In the genomic region with DNA sequence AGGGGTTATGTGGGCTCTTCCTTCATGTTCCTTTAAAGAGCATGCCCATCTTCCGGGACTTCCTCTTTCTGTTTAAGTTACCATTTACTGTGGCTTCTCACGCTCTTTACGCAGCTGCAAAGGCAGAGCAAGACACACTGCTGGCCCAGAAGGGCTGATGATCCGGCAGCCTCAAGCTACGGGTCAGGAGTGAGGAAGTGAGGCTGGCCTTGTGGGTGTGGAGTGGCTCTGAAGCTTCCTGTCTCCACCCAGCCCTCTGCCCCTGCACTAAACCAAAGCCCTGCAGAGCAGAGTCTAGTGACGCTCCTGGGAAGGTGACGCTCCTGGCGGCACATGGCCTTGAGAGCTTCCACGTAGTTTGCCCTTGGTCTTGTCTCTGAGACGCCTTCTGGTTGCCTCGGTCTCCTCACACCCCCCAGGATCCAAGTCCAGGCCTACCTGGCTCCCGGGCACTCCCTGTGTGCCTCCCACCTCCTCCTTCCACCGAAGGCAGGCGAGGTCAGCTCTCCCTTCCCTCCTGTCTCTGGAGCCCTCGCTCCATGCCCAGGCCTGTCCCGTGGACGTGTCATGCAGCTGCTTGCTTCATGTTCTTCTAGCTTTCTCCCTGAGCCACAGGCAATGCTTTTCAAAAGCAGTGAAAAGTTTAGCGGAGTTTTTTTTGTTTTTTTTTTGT, we compare ENCODE assay signal across 8 cellular contexts. TPM values are rescaled to one million over a fixed set of nuclear protein-coding genes. Genes with fewer than 3 reads are reported as not detected.
DNase-seq lines count a peak whose midpoint lies in the region; ATAC-seq and TF ChIP-seq lines count a peak whose summit lies in the region.

No MANE protein-coding gene starts in this region.

- peak overlapping the region; percentile 95 for H3K27ac ChIP-seq in CD4-positive, CD25-positive, alpha-beta regulatory T cell (ENCODE audit: insufficient read depth, low read length, poor library complexity, severe bottlenecking)
- H3K27ac ChIP-seq in Karpas-422 (ENCODE audit: low read length) (no peak overlapping the region), right atrium auricular region (peak overlapping the region in 1 of 2 donors; percentile 12)

- H3K9ac ChIP-seq in Karpas-422 (ENCODE audit: low read length): no peak overlapping the region

- peak overlapping the region; percentile 47 for H3K4me3 ChIP-seq in CD4-positive, CD25-positive, alpha-beta regulatory T cell (ENCODE audit: low read depth, low read length)
- H3K4me3 ChIP-seq in Karpas-422 (ENCODE audit: low read length) (no peak overlapping the region), right atrium auricular region (no peak overlapping the region)

- H3K79me2 ChIP-seq in Karpas-422 (ENCODE audit: low read length): no peaks in the 10 kb centered on the region

- peaks cover 34% of the 10 kb centered on the region for H3K36me3 Mint-ChIP-seq in CD4-positive, CD25-positive, alpha-beta regulatory T cell
- peaks cover 7% of the 10 kb centered on the region for H3K36me3 Mint-ChIP-seq in activated T-cell treated with anti-CD3 and anti-CD28 coated beads, Interleukin-2, amount 50 U/mL, for 24 hours (ENCODE audit: low read depth)

- no peaks in the 10 kb centered on the region for H4K20me1 ChIP-seq in Karpas-422 (ENCODE audit: insufficient read depth, low read depth, low read length)

- H3K27me3 Mint-ChIP-seq in CD4-positive, CD25-positive, alpha-beta regulatory T cell: no peaks in the 10 kb centered on the region
- no peaks in the 10 kb centered on the region for H3K27me3 Mint-ChIP-seq in activated T-cell treated with anti-CD3 and anti-CD28 coated beads, Interleukin-2, amount 50 U/mL, for 24 hours

- peak overlapping the region; percentile 99 to 100 (median 99) for H3K27ac Mint-ChIP-seq in CD4-positive, CD25-positive, alpha-beta regulatory T cell
- H3K27ac Mint-ChIP-seq in activated T-cell treated with anti-CD3 and anti-CD28 coated beads, Interleukin-2, amount 50 U/mL, for 24 hours: peak overlapping the region; percentile 96

- H2AFZ ChIP-seq in Karpas-422 (ENCODE audit: low read length): peak overlapping the region; percentile 63; the same call in 1 of the 2 replicates

- peak overlapping the region; percentile 80 to 93 (median 86) for H3K4me3 Mint-ChIP-seq in CD4-positive, CD25-positive, alpha-beta regulatory T cell
- peak overlapping the region; percentile 60 for H3K4me3 Mint-ChIP-seq in activated T-cell treated with anti-CD3 and anti-CD28 coated beads, Interleukin-2, amount 50 U/mL, for 24 hours

- H3K9me2 ChIP-seq in Karpas-422 (replicated peaks; ENCODE audit: insufficient read depth, low read length): no peaks in the 10 kb centered on the region

- peaks cover 0 to 9% (median 0%) of the 10 kb centered on the region in 7 donors for H3K9me3 Mint-ChIP-seq in CD4-positive, CD25-positive, alpha-beta regulatory T cell
- peaks cover 4% of the 10 kb centered on the region for H3K9me3 Mint-ChIP-seq in activated T-cell treated with anti-CD3 and anti-CD28 coated beads, Interleukin-2, amount 50 U/mL, for 24 hours

- no peak for TF ChIP-seq CTCF in right atrium auricular region (IDR thresholded peaks at IDR 0.05)

- peak; percentile 71 to 97 (median 84) for DNase-seq in CD4-positive, CD25-positive, alpha-beta regulatory T cell
- DNase-seq in Karpas-422 (peak; percentile 59), right atrium auricular region (ENCODE audit: low spot score) (peak; percentile 76), amniotic stem cell (lab: John Stamatoyannopoulos, UW) (no peak), NCI-H524 (lab: John Stamatoyannopoulos, UW) (no peak)
- DNase-seq in activated T-cell treated with anti-CD3 and anti-CD28 coated beads, Interleukin-2, amount 50 U/mL, for 24 hours: peak; percentile 82
- DNase-seq in stimulated activated CD4-positive, alpha-beta T cell treated with anti-CD3 and anti-CD28 coated beads, Interleukin-4, amount 100 ng/mL, for 24 hours: peak; percentile 70

- ATAC-seq in CD4-positive, CD25-positive, alpha-beta regulatory T cell (ENCODE audit: low read depth in 2 of 2): peak; percentile 91 to 92
- ATAC-seq in GM21515 (IDR thresholded peaks at IDR 0.05; ENCODE audit: unreplicated experiment): peak; percentile 91

- peaks cover 50 to 96% (median 74%) of the 10 kb centered on the region in 4 donors for H3K4me1 Mint-ChIP-seq in CD4-positive, CD25-positive, alpha-beta regulatory T cell
- peaks cover 83% of the 10 kb centered on the region for H3K4me1 Mint-ChIP-seq in activated T-cell treated with anti-CD3 and anti-CD28 coated beads, Interleukin-2, amount 50 U/mL, for 24 hours (ENCODE audit: low read depth)

- H3K4me2 ChIP-seq in Karpas-422 (ENCODE audit: low read depth, low read length, poor library complexity, severe bottlenecking): no peak overlapping the region

- H3K4me1 ChIP-seq in CD4-positive, CD25-positive, alpha-beta regulatory T cell (ENCODE audit: control insufficient read depth, insufficient read depth, low read length, poor library complexity, severe bottlenecking): peaks cover 88% of the 10 kb centered on the region
- H3K4me1 ChIP-seq in Karpas-422 (ENCODE audit: low read length): peaks cover 7% of the 10 kb centered on the region
- H3K4me1 ChIP-seq in right atrium auricular region: peaks cover 0 to 9% of the 10 kb centered on the region in 2 donors

- no peaks in the 10 kb centered on the region for H3K9me3 ChIP-seq in CD4-positive, CD25-positive, alpha-beta regulatory T cell (ENCODE audit: control insufficient read depth in 2 of 2, low read length in 2 of 2)
- no peaks in the 10 kb centered on the region for H3K9me3 ChIP-seq in Karpas-422 (ENCODE audit: low read length)
- no peaks in the 10 kb centered on the region for H3K9me3 ChIP-seq in right atrium auricular region

- H3K36me3 ChIP-seq in CD4-positive, CD25-positive, alpha-beta regulatory T cell (ENCODE audit: control insufficient read depth, insufficient read depth, low read length): peaks cover 23% of the 10 kb centered on the region
- H3K36me3 ChIP-seq in Karpas-422 (ENCODE audit: insufficient read depth, low read length) (no peaks in the 10 kb centered on the region), right atrium auricular region (no peaks in the 10 kb centered on the region)

- H3K27me3 ChIP-seq in CD4-positive, CD25-positive, alpha-beta regulatory T cell (ENCODE audit: control insufficient read depth, insufficient read depth, low read length): no peaks in the 10 kb centered on the region
- H3K27me3 ChIP-seq in Karpas-422 (ENCODE audit: low read length) (no peaks in the 10 kb centered on the region), right atrium auricular region (no peaks in the 10 kb centered on the region)

RNA-seq across cellular contexts. Expression of a gene that starts 50.3 kb away (rescaled TPM):
- total RNA-seq in CD4-positive, CD25-positive, alpha-beta regulatory T cell: 407 TPM
- polyA plus RNA-seq in CD4-positive, CD25-positive, alpha-beta regulatory T cell: 100 to 1,000 TPM; 103 to 176 (median 129) TPM
- not detected in 2 replicates for total RNA-seq in Karpas-422 (2014; rRNA removed; shearing (Covaris generic); ENCODE audit: low replicate concordance)
- total RNA-seq in right atrium auricular region: 1 to 10 TPM; 3.1 to 3.4 TPM

Comparison
In these comparisons a context has a peak if more than half of its experiments do, and no peak if none do; other contexts are left out.
1. DNase-seq: peak in CD4-positive, CD25-positive, alpha-beta regulatory T cell (3 of 3), Karpas-422 (single experiment), activated T-cell treated with anti-CD3 and anti-CD28 coated beads, Interleukin-2, amount 50 U/mL, for 24 hours (single experiment), right atrium auricular region (single experiment) and stimulated activated CD4-positive, alpha-beta T cell treated with anti-CD3 and anti-CD28 coated beads, Interleukin-4, amount 100 ng/mL, for 24 hours (single experiment); none in amniotic stem cell (single experiment) and NCI-H524 (0 of 2).
2. RNA of a gene that starts 50.3 kb away (total RNA-seq): 407 TPM in CD4-positive, CD25-positive, alpha-beta regulatory T cell (single experiment); 3.1 to 3.4 TPM in right atrium auricular region and not detected in Karpas-422; every median in the first group is over 10 times any median in the second.